Comparison of ENCODE assay signal across 32 cellular contexts in the genomic region with DNA sequence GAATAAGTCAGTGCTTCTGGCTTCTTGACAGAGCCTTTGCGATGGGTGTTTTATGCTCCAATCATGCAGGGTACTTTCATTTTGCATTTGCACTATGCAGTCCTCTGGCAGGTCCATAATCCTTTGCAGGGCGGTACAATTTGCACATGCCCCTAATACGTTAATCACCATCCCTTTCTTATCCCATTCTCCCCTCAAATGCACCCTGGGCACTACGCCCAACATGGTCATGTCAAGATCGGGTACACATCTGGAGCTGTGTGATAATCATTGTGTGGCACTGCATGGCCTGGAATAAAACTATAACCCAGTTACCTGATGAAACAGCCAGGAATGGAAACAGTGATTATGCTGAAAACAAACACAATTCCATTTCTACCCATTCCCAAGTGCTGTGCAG. TPM values are rescaled to one million over a fixed set of nuclear protein-coding genes. Genes with fewer than 3 reads are reported as not detected.
"Had no signal": no experiment of that assay in that cellular context is flagged by ENCODE, and none has a peak within 500 bp of the region (broad histone marks: within the 10 kb centered on the region; RNA-seq: fewer than 3 reads in every experiment).

No MANE protein-coding gene starts in this region.

- H3K36me3 ChIP-seq: ascending aorta, breast epithelium, cardiac muscle cell, colonic mucosa, gastrocnemius medialis, heart left ventricle had no signal

- H3K27ac Mint-ChIP-seq: activated CD4-positive, alpha-beta memory T cell treated with anti-CD3 and anti-CD28 coated beads for 36 hours; activated CD4-positive, alpha-beta T cell treated with anti-CD3 and anti-CD28 coated beads for 36 hours; activated CD4-positive, alpha-beta T cell treated with anti-CD3 and anti-CD28 coated beads, Interleukin-2, amount 10 ng/mL, durations not matched to agents 24 days and 14 days; activated naive CD8-positive, alpha-beta T cell; activated T-cell treated with anti-CD3 and anti-CD28 coated beads, Interleukin-2, amount 50 U/mL, for 72 hours; endodermal cell had no signal

- H3K4me3 Mint-ChIP-seq: activated CD4-positive, alpha-beta memory T cell treated with anti-CD3 and anti-CD28 coated beads for 36 hours; activated CD4-positive, alpha-beta T cell treated with anti-CD3 and anti-CD28 coated beads for 36 hours; activated CD4-positive, alpha-beta T cell treated with anti-CD3 and anti-CD28 coated beads, Interleukin-2, amount 10 ng/mL, durations not matched to agents 24 days and 14 days; activated CD8-positive, alpha-beta memory T cell treated with anti-CD3 and anti-CD28 coated beads, Interleukin-2, amount 10 ng/mL, durations not matched to agents 7 days and 5 days; activated naive CD8-positive, alpha-beta T cell; activated T-cell treated with anti-CD3 and anti-CD28 coated beads, Interleukin-2, amount 50 U/mL, for 24 hours; activated T-cell treated with anti-CD3 and anti-CD28 coated beads, Interleukin-2, amount 50 U/mL, for 72 hours; brain; endodermal cell had no signal

- H3K27me3 ChIP-seq: ascending aorta, breast epithelium, colonic mucosa had no signal

- H3K27me3 Mint-ChIP-seq: activated CD4-positive, alpha-beta T cell treated with anti-CD3 and anti-CD28 coated beads for 36 hours; activated T-cell treated with anti-CD3 and anti-CD28 coated beads, Interleukin-2, amount 50 U/mL, for 24 hours had no signal

- H3K36me3 Mint-ChIP-seq: activated CD4-positive, alpha-beta memory T cell treated with anti-CD3 and anti-CD28 coated beads for 36 hours; activated naive CD8-positive, alpha-beta T cell; brain had no signal

- ATAC-seq: esophagus mucosa, foreskin keratinocyte, gastrocnemius medialis, heart left ventricle had no signal

- H3K9me3 ChIP-seq: ascending aorta, breast epithelium, colonic mucosa, gastrocnemius medialis had no signal

- H3K9me3 Mint-ChIP-seq: activated CD4-positive, alpha-beta memory T cell treated with anti-CD3 and anti-CD28 coated beads for 36 hours; activated T-cell treated with anti-CD3 and anti-CD28 coated beads, Interleukin-2, amount 50 U/mL, for 24 hours; endodermal cell had no signal

- H3K4me1 ChIP-seq: ascending aorta, breast epithelium, colonic mucosa, foreskin keratinocyte, gastrocnemius medialis, heart left ventricle had no signal

- H3K27ac ChIP-seq: ascending aorta, breast epithelium, cardiac muscle cell, colonic mucosa, foreskin keratinocyte, gastrocnemius medialis, heart left ventricle had no signal

- DNase-seq: activated CD4-positive, alpha-beta memory T cell treated with anti-CD3 and anti-CD28 coated beads for 36 hours; activated CD4-positive, alpha-beta T cell treated with anti-CD3 and anti-CD28 coated beads for 36 hours; activated CD4-positive, alpha-beta T cell treated with anti-CD3 and anti-CD28 coated beads, Interleukin-2, amount 10 ng/mL, durations not matched to agents 24 days and 14 days; activated CD4-positive, CD25-positive, alpha-beta regulatory T cell; activated CD4-positive, CD25-positive, alpha-beta regulatory T cell treated with anti-CD3 and anti-CD28 coated beads, Interleukin-2, amount 50 U/mL, for 72 hours; activated CD8-positive, alpha-beta memory T cell treated with anti-CD3 and anti-CD28 coated beads, Interleukin-2, amount 10 ng/mL, durations not matched to agents 7 days and 5 days; activated CD8-positive, alpha-beta memory T cell treated with anti-CD3 and anti-CD28 coated beads, Interleukin-2, amount 50 U/mL, for 48 hours; activated gamma-delta T cell; activated naive CD4-positive, alpha-beta T cell treated with anti-CD3 and anti-CD28 coated beads, Interleukin-2, amount 50 U/mL, for 16 hours; activated naive CD4-positive, alpha-beta T cell treated with Interleukin-2 at 50 U/mL for 16 hours; activated T-cell treated with anti-CD3 and anti-CD28 coated beads for 4 hours; activated T-cell treated with anti-CD3 and anti-CD28 coated beads, Interleukin-2, amount 50 U/mL, for 24 hours; activated T-cell treated with anti-CD3 and anti-CD28 coated beads, Interleukin-2, amount 50 U/mL, for 72 hours; central memory CD4-positive, alpha-beta T cell; cerebellar nuclear complex; colonic mucosa; effector CD8-positive, alpha-beta T cell; endodermal cell; foreskin keratinocyte; gastrocnemius medialis; glutamatergic neuron; heart left ventricle; T-helper 2 cell had no signal

- H3K4me3 ChIP-seq: ascending aorta, breast epithelium, cardiac muscle cell, colonic mucosa, gastrocnemius medialis, heart left ventricle had no signal

- H3K4me1 Mint-ChIP-seq: brain had no signal

RNA-seq across cellular contexts. Expression of gene LOXHD1, which starts 27.7 kb away (rescaled TPM):
- total RNA-seq: activated CD4-positive, alpha-beta T cell treated with anti-CD3 and anti-CD28 coated beads, Interleukin-2, amount 10 ng/mL, durations not matched to agents 24 days and 14 days; activated CD8-positive, alpha-beta memory T cell treated with anti-CD3 and anti-CD28 coated beads for 36 hours; ascending aorta; colonic mucosa; epithelial cell of proximal tubule; foreskin keratinocyte; T-helper 1 cell treated with Interleukin-12 subunit alpha and Interleukin-12 subunit beta and Interleukin-4 antibody, amounts not matched to agents 30 ng/mL and 1 ng/mL, for 36 hours had no signal
- polyA plus RNA-seq: cardiac muscle cell, foreskin keratinocyte had no signal
